ENCODE assay signal across 21 cellular contexts in genomic region chr18:70354771-70355170, GRCh38.
A peak's percentile ranks its signal among the peaks of the same experiment; 100 is the strongest.
DNase-seq lines count a peak whose midpoint lies in the region; ATAC-seq, FAIRE-seq and TF ChIP-seq lines count a peak whose summit lies in the region.
"Had no signal": no experiment of that assay in that cellular context is flagged by ENCODE, and none has a peak within 500 bp of the region (broad histone marks: within the 10 kb centered on the region; RNA-seq: fewer than 3 reads in every experiment).

No MANE protein-coding gene starts in this region.

- ATAC-seq in A549 (no peak), HCT116 (no peak)
- ATAC-seq: CD8-positive, alpha-beta T cell had no signal

- peaks cover 21% of the 10 kb centered on the region for H3K9me3 Mint-ChIP-seq in endodermal cell

- H3K36me3 ChIP-seq in HCT116 (ENCODE audit: control insufficient read depth in 1 of 2, insufficient read depth in 2 of 2, low read length in 2 of 2) = peaks cover 3 to 56% of the 10 kb centered on the region in 2 experiments; a peak in 2 of 4 replicates
- H3K36me3 ChIP-seq in endodermal cell (ENCODE audit: control insufficient read depth, insufficient read depth, low read length) = peaks cover 31% of the 10 kb centered on the region

- no peak overlapping the region for H2AFZ ChIP-seq in HCT116 (ENCODE audit: low read depth, low read length, poor library complexity, severe bottlenecking)

- H3K4me1 ChIP-seq in A549 (peaks cover 28% of the 10 kb centered on the region), HCT116 (ENCODE audit: control insufficient read depth in 1 of 2, insufficient read depth in 2 of 2, low read length in 2 of 2) (peaks cover 35 to 43% of the 10 kb centered on the region in 2 experiments), endodermal cell (ENCODE audit: control insufficient read depth, insufficient read depth, low read length) (no peaks in the 10 kb centered on the region)

- TF ChIP-seq CTCF in A549 (IDR thresholded peaks at IDR 0.05) = no peak
- TF ChIP-seq CTCF in HCT116 (IDR thresholded peaks at IDR 0.05 in 2 of 3, conservative IDR thresholded peaks at IDR 0.05 in 1 of 3; ENCODE audit: borderline replicate concordance in 1 of 3, insufficient read depth in 1 of 3, low read depth in 2 of 3, low read length in 2 of 3) = no peak
- no peak for TF ChIP-seq CTCF in endodermal cell (conservative IDR thresholded peaks at IDR 0.05)

- no peaks in the 10 kb centered on the region for H3K79me2 ChIP-seq in HCT116 (ENCODE audit: insufficient read depth, low read length)

- no peaks in the 10 kb centered on the region for H3K27me3 Mint-ChIP-seq in endodermal cell (ENCODE audit: insufficient read depth)

- TF ChIP-seq RAD21 in A549 (conservative IDR thresholded peaks at IDR 0.05 in 1 of 2, IDR thresholded peaks at IDR 0.05 in 1 of 2) (no peak), HCT116 (IDR thresholded peaks at IDR 0.05; ENCODE audit: low read depth) (no peak)

- POLR2A ChIA-PET in A549 (lab: Yijun Ruan, JAX) (no interaction called here), HCT116 (lab: Charles Lee) (interaction anchor here (1.0 kb wide), 1 partner anchor 9 kb away, joined by 4 read pairs; no protein-coding TSS in a partner anchor)

- TF ChIP-seq EP300 in A549 (IDR thresholded peaks at IDR 0.05) = no peak

- CTCF ChIA-PET in A549 (lab: Yijun Ruan, JAX) = interaction anchor here (1.6 to 2.9 kb wide), 3 partner anchors 18 to 114 kb away, joined by 3 to 13 read pairs (median 3); no protein-coding TSS in a partner anchor
- CTCF ChIA-PET in HCT116 (lab: Charles Lee) = no interaction called here

- H3K4me3 ChIP-seq in A549 (no peak overlapping the region), HCT116 (replicated peaks in 1 of 2; ENCODE audit: low read depth in 1 of 2, low read length in 2 of 2) (no peak overlapping the region), endodermal cell (ENCODE audit: low read length) (peak overlapping the region; percentile 13)
- H3K4me3 ChIP-seq: BLaER1 treated with 17β-estradiol and CSF1 and Interleukin-3, amounts not matched to agents 10 nM and 100 nM had no signal

- no peaks in the 10 kb centered on the region for H4K20me1 ChIP-seq in HCT116 (ENCODE audit: insufficient read depth)
- H4K20me1 ChIP-seq: BLaER1 treated with 17β-estradiol and CSF1 and Interleukin-3, amounts not matched to agents 10 nM and 100 nM had no signal

- H3K36me3 Mint-ChIP-seq in endodermal cell (ENCODE audit: low read depth) = peaks cover 32% of the 10 kb centered on the region
- H3K36me3 Mint-ChIP-seq: CD8-positive, alpha-beta T cell had no signal

- TF ChIP-seq POLR2A in A549 (IDR thresholded peaks at IDR 0.05; ENCODE audit: low read length) (no peak), HCT116 (IDR thresholded peaks at IDR 0.05; ENCODE audit: borderline replicate concordance, extremely low read depth, insufficient read depth, insufficient read length) (no peak)

- no peaks in the 10 kb centered on the region for H3K27me3 ChIP-seq in HCT116 (ENCODE audit: insufficient read depth, low read length)
- H3K27me3 ChIP-seq in endodermal cell (ENCODE audit: control insufficient read depth, insufficient read depth, low read length, poor library complexity, severe bottlenecking) = no peaks in the 10 kb centered on the region
- H3K27me3 ChIP-seq: BLaER1 treated with 17β-estradiol and CSF1 and Interleukin-3, amounts not matched to agents 10 nM and 100 nM had no signal

- H3K4me3 Mint-ChIP-seq in endodermal cell = no peak overlapping the region
- H3K4me3 Mint-ChIP-seq: B cell; CD4-positive, alpha-beta T cell; CD8-positive, alpha-beta T cell had no signal

- peaks cover 9% of the 10 kb centered on the region for H3K4me1 Mint-ChIP-seq in endodermal cell
- H3K4me1 Mint-ChIP-seq: B cell had no signal

- intact Hi-C loops in HCT116 (cut with micrococcal nuclease) = loop anchor here (5.0 kb wide), 1 partner anchor 68 kb away; no protein-coding TSS in a partner anchor

- FAIRE-seq in A549 (lab: Jason Lieb, UNC) = no peak
- FAIRE-seq: A204.1, G401.6, GM12891, GM19239 had no signal

- H3K27ac ChIP-seq in A549 (peak overlapping the region in 1 of 2 experiments; percentile 97; a peak in 4 of 6 replicates), HCT116 (ENCODE audit: low read depth, low read length) (no peak overlapping the region), endodermal cell (ENCODE audit: low read depth, low read length) (no peak overlapping the region)
- H3K27ac ChIP-seq: BLaER1 treated with 17β-estradiol and CSF1 and Interleukin-3, amounts not matched to agents 10 nM and 100 nM; C4-2B had no signal

- H3K9ac ChIP-seq in HCT116 (ENCODE audit: low read length) (no peak overlapping the region), endodermal cell (ENCODE audit: extremely low read depth, low read length, poor library complexity, severe bottlenecking) (no peak overlapping the region)
- H3K9ac ChIP-seq: BLaER1 treated with 17β-estradiol and CSF1 and Interleukin-3, amounts not matched to agents 10 nM and 100 nM had no signal

- H3K4me2 ChIP-seq in A549 (no peak overlapping the region), HCT116 (ENCODE audit: low read length) (no peak overlapping the region)
- H3K4me2 ChIP-seq: BLaER1 treated with 17β-estradiol and CSF1 and Interleukin-3, amounts not matched to agents 10 nM and 100 nM had no signal

- H3K9me2 ChIP-seq in HCT116 (ENCODE audit: insufficient read depth) = no peaks in the 10 kb centered on the region

- RAD21 ChIA-PET in HCT116 (lab: Charles Lee; ENCODE audit: low non-redundant PET in 1 of 2, low total read pairs in 2 of 2, uncharacterized antibody in 2 of 2, unreplicated experiment in 2 of 2) = no interaction called here

- H3K27ac Mint-ChIP-seq in endodermal cell = no peak overlapping the region
- H3K27ac Mint-ChIP-seq: B cell; CD4-positive, alpha-beta T cell; CD8-positive, alpha-beta T cell had no signal

- BruUV-seq in HCT116 (replicated peaks; lab: Mats Ljungman, UMichigan) = no TSS peak

- no peak for DNase-seq in A549 (ENCODE audit: low read depth in 1 of 2, low spot score in 1 of 2)
- DNase-seq in HCT116 (ENCODE audit: low read depth, low spot score) = no peak
- DNase-seq in endodermal cell = no peak
- no peak for DNase-seq in activated effector memory CD4-positive, alpha-beta T cell treated with Interleukin-2 at 50 U/mL for 16 hours
- DNase-seq in Kasumi-1 (lab: John Stamatoyannopoulos, UW) = no peak
- DNase-seq in activated gamma-delta T cell treated with Interleukin-2 at 50 U/mL for 16 hours = no peak
- DNase-seq: 8988T; AML-193; Caco-2; Calu3; CD4-positive, alpha-beta T cell; CD8-positive, alpha-beta T cell; DMS79 treated with DMSO at 0.1 percent for 48 hours; GF-D8 had no signal

- 100% methylated on average over 2 of the region's 2 CpGs for WGBS in A549 (ENCODE audit: missing lambda C conversion rate)
- WGBS in endodermal cell (ENCODE audit: insufficient coverage in 1 of 2, insufficient read length in 1 of 2), 2 experiments = 93 to 100% methylated on average over 2 of the region's 2 CpGs

- H3K9me3 ChIP-seq in A549 = peaks cover 65% of the 10 kb centered on the region
- H3K9me3 ChIP-seq in HCT116 (ENCODE audit: control insufficient read depth in 1 of 2, insufficient read depth in 1 of 2, low read depth in 1 of 2, low read length in 2 of 2) = peaks cover 5 to 26% of the 10 kb centered on the region in 2 experiments; a peak in 2 of 4 replicates
- H3K9me3 ChIP-seq in endodermal cell (ENCODE audit: control insufficient read depth, low read length) = peaks cover 38% of the 10 kb centered on the region
- H3K9me3 ChIP-seq: Caco-2 had no signal

TF ChIP-seq in A549, 52 proteins besides CTCF, POLR2A, EP300 and RAD21:
- 0 out of 2 replicates have a peak, but pooled peaks have one; percentile 13 for TF ChIP-seq KDM1A (IDR thresholded peaks at IDR 0.05; ENCODE audit: low read depth)
- no peak for TF ChIP-seq TP53 (CRISPR knock-in tag; IDR thresholded peaks at IDR 0.05)

TF ChIP-seq in HCT116, 20 proteins besides CTCF, POLR2A, EP300 and RAD21 (continues in another document):
- TF ChIP-seq ZFX (IDR thresholded peaks at IDR 0.05) (no peak), EZH2 (IDR thresholded peaks at IDR 0.05) (no peak)
- TF ChIP-seq, protein P1, sequence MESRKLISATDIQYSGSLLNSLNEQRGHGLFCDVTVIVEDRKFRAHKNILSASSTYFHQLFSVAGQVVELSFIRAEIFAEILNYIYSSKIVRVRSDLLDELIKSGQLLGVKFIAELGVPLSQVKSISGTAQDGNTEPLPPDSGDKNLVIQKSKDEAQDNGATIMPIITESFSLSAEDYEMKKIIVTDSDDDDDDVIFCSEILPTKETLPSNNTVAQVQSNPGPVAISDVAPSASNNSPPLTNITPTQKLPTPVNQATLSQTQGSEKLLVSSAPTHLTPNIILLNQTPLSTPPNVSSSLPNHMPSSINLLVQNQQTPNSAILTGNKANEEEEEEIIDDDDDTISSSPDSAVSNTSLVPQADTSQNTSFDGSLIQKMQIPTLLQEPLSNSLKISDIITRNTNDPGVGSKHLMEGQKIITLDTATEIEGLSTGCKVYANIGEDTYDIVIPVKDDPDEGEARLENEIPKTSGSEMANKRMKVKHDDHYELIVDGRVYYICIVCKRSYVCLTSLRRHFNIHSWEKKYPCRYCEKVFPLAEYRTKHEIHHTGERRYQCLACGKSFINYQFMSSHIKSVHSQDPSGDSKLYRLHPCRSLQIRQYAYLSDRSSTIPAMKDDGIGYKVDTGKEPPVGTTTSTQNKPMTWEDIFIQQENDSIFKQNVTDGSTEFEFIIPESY (IDR thresholded peaks at IDR 0.05; ENCODE audit: extremely low read depth, insufficient replicate concordance, low read length) = no peak
- TF ChIP-seq, protein P2, sequence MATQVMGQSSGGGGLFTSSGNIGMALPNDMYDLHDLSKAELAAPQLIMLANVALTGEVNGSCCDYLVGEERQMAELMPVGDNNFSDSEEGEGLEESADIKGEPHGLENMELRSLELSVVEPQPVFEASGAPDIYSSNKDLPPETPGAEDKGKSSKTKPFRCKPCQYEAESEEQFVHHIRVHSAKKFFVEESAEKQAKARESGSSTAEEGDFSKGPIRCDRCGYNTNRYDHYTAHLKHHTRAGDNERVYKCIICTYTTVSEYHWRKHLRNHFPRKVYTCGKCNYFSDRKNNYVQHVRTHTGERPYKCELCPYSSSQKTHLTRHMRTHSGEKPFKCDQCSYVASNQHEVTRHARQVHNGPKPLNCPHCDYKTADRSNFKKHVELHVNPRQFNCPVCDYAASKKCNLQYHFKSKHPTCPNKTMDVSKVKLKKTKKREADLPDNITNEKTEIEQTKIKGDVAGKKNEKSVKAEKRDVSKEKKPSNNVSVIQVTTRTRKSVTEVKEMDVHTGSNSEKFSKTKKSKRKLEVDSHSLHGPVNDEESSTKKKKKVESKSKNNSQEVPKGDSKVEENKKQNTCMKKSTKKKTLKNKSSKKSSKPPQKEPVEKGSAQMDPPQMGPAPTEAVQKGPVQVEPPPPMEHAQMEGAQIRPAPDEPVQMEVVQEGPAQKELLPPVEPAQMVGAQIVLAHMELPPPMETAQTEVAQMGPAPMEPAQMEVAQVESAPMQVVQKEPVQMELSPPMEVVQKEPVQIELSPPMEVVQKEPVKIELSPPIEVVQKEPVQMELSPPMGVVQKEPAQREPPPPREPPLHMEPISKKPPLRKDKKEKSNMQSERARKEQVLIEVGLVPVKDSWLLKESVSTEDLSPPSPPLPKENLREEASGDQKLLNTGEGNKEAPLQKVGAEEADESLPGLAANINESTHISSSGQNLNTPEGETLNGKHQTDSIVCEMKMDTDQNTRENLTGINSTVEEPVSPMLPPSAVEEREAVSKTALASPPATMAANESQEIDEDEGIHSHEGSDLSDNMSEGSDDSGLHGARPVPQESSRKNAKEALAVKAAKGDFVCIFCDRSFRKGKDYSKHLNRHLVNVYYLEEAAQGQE (IDR thresholded peaks at IDR 0.05; ENCODE audit: low read depth) = no peak
